19 cellular contexts compared by ENCODE assay signal in the genomic region with DNA sequence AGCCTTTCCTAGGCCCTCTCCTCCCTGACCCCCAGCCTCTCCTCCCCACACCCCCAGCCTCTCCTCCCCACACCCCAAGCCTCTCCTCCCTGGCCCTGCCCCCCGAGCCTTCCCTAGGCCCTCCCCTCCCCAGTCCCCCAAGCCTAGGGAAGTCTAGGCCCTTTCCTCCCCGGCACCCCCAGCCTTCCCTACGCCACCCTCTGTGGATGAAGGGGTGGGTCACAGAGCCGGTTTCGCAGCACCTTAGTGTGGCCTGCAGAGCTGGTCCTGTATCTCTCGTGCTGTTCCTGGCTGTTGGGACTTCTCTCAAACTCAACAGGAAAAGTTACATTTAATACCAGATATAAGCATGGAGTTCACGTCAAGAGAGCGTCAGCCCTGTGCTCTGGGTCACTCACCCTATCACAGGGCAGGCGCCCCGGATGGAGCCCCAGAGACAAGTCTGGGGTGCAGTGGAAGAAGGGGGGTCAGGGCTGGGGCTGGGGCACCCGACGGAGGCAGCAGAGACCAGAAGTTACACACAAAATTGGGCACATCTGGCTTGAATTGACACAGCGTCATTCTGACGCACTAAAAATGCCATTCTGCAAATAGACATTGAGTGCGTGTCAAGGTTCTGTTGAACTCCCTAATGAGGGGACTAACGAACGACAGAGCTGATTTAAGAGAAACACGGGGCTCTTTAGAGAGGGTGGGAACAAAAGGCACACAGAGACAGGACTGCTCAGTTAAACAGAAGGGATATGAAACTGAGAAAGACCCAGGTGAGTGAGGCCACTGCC. TPM values are rescaled to one million over a fixed set of nuclear protein-coding genes. Genes with fewer than 3 reads are reported as not detected.
A peak's percentile ranks its signal among the peaks of the same experiment; 100 is the strongest.
DNase-seq lines count a peak whose midpoint lies in the region; ATAC-seq and TF ChIP-seq lines count a peak whose summit lies in the region.
"Had no signal": no experiment of that assay in that cellular context is flagged by ENCODE, and none has a peak within 500 bp of the region (broad histone marks: within the 10 kb centered on the region; RNA-seq: fewer than 3 reads in every experiment).

No MANE protein-coding gene starts in this region.

- ATAC-seq in stimulated activated naive CD8-positive, alpha-beta T cell treated with anti-CD3 and anti-CD28 coated beads, Interleukin-15, amount 100 ng/mL, for 72 hours = peak; percentile 34
- ATAC-seq in stimulated activated naive CD8-positive, alpha-beta T cell treated with anti-CD3 and anti-CD28 coated beads, Interleukin-15, Interleukin-2, amounts not matched to agents 100 U/mL and 50 U/mL, for 24 hours = no peak
- ATAC-seq in gastroesophageal sphincter = no peak
- ATAC-seq in gastrocnemius medialis = no peak
- ATAC-seq: K562, PC-3 had no signal

- no peaks in the 10 kb centered on the region for H3K4me1 Mint-ChIP-seq in stimulated activated naive CD8-positive, alpha-beta T cell treated with anti-CD3 and anti-CD28 coated beads, Interleukin-15, amount 100 ng/mL, for 72 hours
- H3K4me1 Mint-ChIP-seq in HFFc6 (ENCODE audit: low read depth) = peaks cover 16% of the 10 kb centered on the region

- H3K4me3 ChIP-seq in foreskin fibroblast (ENCODE audit: low read depth in 1 of 2, low read length in 2 of 2) = no peak overlapping the region
- H3K4me3 ChIP-seq in gastroesophageal sphincter = no peak overlapping the region
- no peak overlapping the region for H3K4me3 ChIP-seq in gastrocnemius medialis
- H3K4me3 ChIP-seq: K562, SJCRH30 had no signal

- H3K27me3 ChIP-seq in gastroesophageal sphincter (no peaks in the 10 kb centered on the region), gastrocnemius medialis (no peaks in the 10 kb centered on the region)

- H3K4me1 ChIP-seq in gastroesophageal sphincter = no peaks in the 10 kb centered on the region
- no peaks in the 10 kb centered on the region for H3K4me1 ChIP-seq in gastrocnemius medialis
- H3K4me1 ChIP-seq: SJCRH30 had no signal

- no peak for DNase-seq in stimulated activated naive CD8-positive, alpha-beta T cell treated with anti-CD3 and anti-CD28 coated beads, Interleukin-15, amount 100 ng/mL, for 72 hours
- DNase-seq in stimulated activated naive CD8-positive, alpha-beta T cell treated with anti-CD3 and anti-CD28 coated beads, Interleukin-15, Interleukin-2, amounts not matched to agents 100 U/mL and 50 U/mL, for 24 hours = no peak
- DNase-seq in HFFc6 (peak; percentile 40), foreskin fibroblast (peak; percentile 88 to 93), NCI-H524 treated with DMSO at 0.1 percent for 48 hours (lab: John Stamatoyannopoulos, UW) (no peak), gastrocnemius medialis (no peak), hypothalamus (lab: John Stamatoyannopoulos, UW) (no peak)
- DNase-seq: DMS79 treated with DMSO at 0.1 percent for 48 hours, H9, NCI-H1105 treated with DMSO at 0.1 percent for 48 hours, NCI-H1694, NCI-H2081 treated with DMSO at 0.1 percent for 48 hours, NCI-H446 treated with DMSO at 0.1 percent for 48 hours, NCI-H774, PC-3, SJCRH30 had no signal

- no peak for TF ChIP-seq EP300 in gastroesophageal sphincter (IDR thresholded peaks at IDR 0.05)

- peaks cover 0 to 7% of the 10 kb centered on the region in 2 donors for H3K9me3 Mint-ChIP-seq in stimulated activated naive CD8-positive, alpha-beta T cell treated with anti-CD3 and anti-CD28 coated beads, Interleukin-15, amount 100 ng/mL, for 72 hours
- H3K9me3 Mint-ChIP-seq in HFFc6 = no peaks in the 10 kb centered on the region; the same call in 1 of the 2 replicates

- H3K27me3 Mint-ChIP-seq in stimulated activated naive CD8-positive, alpha-beta T cell treated with anti-CD3 and anti-CD28 coated beads, Interleukin-15, amount 100 ng/mL, for 72 hours = no peaks in the 10 kb centered on the region
- H3K27me3 Mint-ChIP-seq in HFFc6 (ENCODE audit: insufficient read depth) = peaks cover 11% of the 10 kb centered on the region

- TF ChIP-seq POLR2A in gastroesophageal sphincter (IDR thresholded peaks at IDR 0.05) (no peak), gastrocnemius medialis (IDR thresholded peaks at IDR 0.05) (no peak)

- no peak overlapping the region for H3K27ac Mint-ChIP-seq in stimulated activated naive CD8-positive, alpha-beta T cell treated with anti-CD3 and anti-CD28 coated beads, Interleukin-15, amount 100 ng/mL, for 72 hours
- H3K27ac Mint-ChIP-seq in HFFc6 = peak overlapping the region; percentile 51
- H3K27ac Mint-ChIP-seq: H9 had no signal

- no peak overlapping the region for H3K4me3 Mint-ChIP-seq in stimulated activated naive CD8-positive, alpha-beta T cell treated with anti-CD3 and anti-CD28 coated beads, Interleukin-15, amount 100 ng/mL, for 72 hours
- no peak overlapping the region for H3K4me3 Mint-ChIP-seq in HFFc6
- H3K4me3 Mint-ChIP-seq: H9 had no signal

- in situ Hi-C loops in gastrocnemius medialis (cut with MboI; ENCODE audit: low sequenced_read_pairs in 4 of 4) = no loop called here

- intact Hi-C loops in gastrocnemius medialis (cut with DNase I; ENCODE audit: low total_unique reads) = no loop called here

- no peak overlapping the region for H3K27ac ChIP-seq in gastroesophageal sphincter
- H3K27ac ChIP-seq in gastrocnemius medialis = no peak overlapping the region
- H3K27ac ChIP-seq: SJCRH30 had no signal

- H3K36me3 Mint-ChIP-seq in HFFc6 (ENCODE audit: low read depth) = no peaks in the 10 kb centered on the region

- no peak for TF ChIP-seq CTCF in HFFc6 (IDR thresholded peaks at IDR 0.05)
- no peak for TF ChIP-seq CTCF in foreskin fibroblast (IDR thresholded peaks at IDR 0.05; ENCODE audit: low read depth, low read length)
- no peak for TF ChIP-seq CTCF in gastroesophageal sphincter (IDR thresholded peaks at IDR 0.05)
- TF ChIP-seq CTCF in gastrocnemius medialis (IDR thresholded peaks at IDR 0.05 in 4 of 5, conservative IDR thresholded peaks at IDR 0.05 in 1 of 5) = no peak

- H3K36me3 ChIP-seq in gastroesophageal sphincter (no peaks in the 10 kb centered on the region), gastrocnemius medialis (no peaks in the 10 kb centered on the region)
- H3K36me3 ChIP-seq: SJCRH30 had no signal

- no peaks in the 10 kb centered on the region for H3K9me3 ChIP-seq in gastroesophageal sphincter
- H3K9me3 ChIP-seq in gastrocnemius medialis = no peaks in the 10 kb centered on the region
- H3K9me3 ChIP-seq: SJCRH30 had no signal

- 59 to 78% methylated on average over 5 to 6 of the region's 18 CpGs for WGBS in gastroesophageal sphincter (ENCODE audit: low coverage in 1 of 2), 2 donors

RNA-seq across cellular contexts. Expression of gene KCNIP3, which starts 24.0 kb away (rescaled TPM):
- total RNA-seq in HFFc6 (2021; fragmentation: NEBNext Ultra II Directional; extraction: Animal tissue kit (Norgen Biotek cat#: 25700)) = 1 to 10 TPM in 2 of 6 experiments, under 1 TPM in 4; 0.56 to 2.4 (median 0.67) TPM
- total RNA-seq in gastroesophageal sphincter (10 to 100 TPM; 14.4 to 41.4 (median 20.0) TPM), gastrocnemius medialis (1 to 10 TPM in 2 of 4 donors, under 1 TPM in 2; 0.55 to 2.9 (median 1.0) TPM)
- total RNA-seq: G401, SJCRH30 had no signal

RNA-seq across cellular contexts. Expression of gene PROM2, which starts 46.9 kb away (rescaled TPM):
- under 1 TPM in 5 of 6 experiments, not detected in 1; 0.12 to 0.68 (median 0.35) TPM for total RNA-seq in HFFc6 (2021; fragmentation: NEBNext Ultra II Directional; extraction: Animal tissue kit (Norgen Biotek cat#: 25700))
- 10 to 100 TPM in 2 of 4 donors, 1 to 10 TPM in 1, under 1 TPM in 1; 0.94 to 36.4 (median 6.8) TPM for total RNA-seq in gastroesophageal sphincter
- total RNA-seq in gastrocnemius medialis = under 1 TPM in 2 of 4 donors, not detected in 2; 0.33 to 0.46 TPM
- total RNA-seq: K562 had no signal

Comparison
In these comparisons a context has a peak if more than half of its experiments do, and no peak if none do; other contexts are left out.
1. DNase-seq: peak in HFFc6 (single experiment) and foreskin fibroblast (2 of 2); none in stimulated activated naive CD8-positive, alpha-beta T cell treated with anti-CD3 and anti-CD28 coated beads, Interleukin-15, amount 100 ng/mL, for 72 hours (0 of 2), stimulated activated naive CD8-positive, alpha-beta T cell treated with anti-CD3 and anti-CD28 coated beads, Interleukin-15, Interleukin-2, amounts not matched to agents 100 U/mL and 50 U/mL, for 24 hours (single experiment), NCI-H524 treated with DMSO at 0.1 percent for 48 hours (single experiment), gastrocnemius medialis (0 of 2) and hypothalamus (0 of 51).